8 cellular contexts compared by ENCODE assay signal in genomic region chr19:48637449-48637947, GRCh38. TPM values are rescaled to one million over a fixed set of nuclear protein-coding genes. Genes with fewer than 3 reads are reported as not detected.
DNase-seq lines count a peak whose midpoint lies in the region; ATAC-seq and TF ChIP-seq lines count a peak whose summit lies in the region.

No MANE protein-coding gene starts in this region.

- no peak for TF ChIP-seq CTCF in lower leg skin (IDR thresholded peaks at IDR 0.05)

- peaks cover 47% of the 10 kb centered on the region for H3K4me1 Mint-ChIP-seq in activated CD4-positive, alpha-beta memory T cell treated with anti-CD3 and anti-CD28 coated beads for 36 hours (ENCODE audit: low read depth)

- peak; percentile 99 for DNase-seq in CD1c-positive myeloid dendritic cell (ENCODE audit: extremely low spot score)
- DNase-seq in HK-2 (ENCODE audit: unreplicated experiment) = peak; percentile 98
- DNase-seq in NCI-H82 (lab: John Stamatoyannopoulos, UW) = peak; percentile 100
- DNase-seq in activated CD4-positive, alpha-beta memory T cell treated with anti-CD3 and anti-CD28 coated beads for 36 hours = peak; percentile 99
- DNase-seq in dermis microvascular lymphatic vessel endothelial cell (ENCODE audit: low read depth in 2 of 2) = peak; percentile 94 to 98
- peak; percentile 99 to 100 for DNase-seq in lower leg skin (ENCODE audit: low spot score in 2 of 2)
- peak; percentile 98 to 100 for DNase-seq in stimulated activated CD4-positive, alpha-beta T cell treated with anti-CD3 and anti-CD28 coated beads, Interleukin-4, amount 100 ng/mL, for 4 hours

- POLR2A ChIA-PET in activated CD4-positive, alpha-beta memory T cell treated with anti-CD3 and anti-CD28 coated beads for 36 hours (lab: Charles Lee) = interaction anchor here (1.2 kb wide), 1 partner anchor 8 kb away, joined by 3 read pairs; no protein-coding TSS in a partner anchor

- no peaks in the 10 kb centered on the region for H3K27me3 Mint-ChIP-seq in activated CD4-positive, alpha-beta memory T cell treated with anti-CD3 and anti-CD28 coated beads for 36 hours

- intact Hi-C loops in activated CD4-positive, alpha-beta memory T cell treated with anti-CD3 and anti-CD28 coated beads for 36 hours (cut with micrococcal nuclease) = loop anchor here (1.0 kb wide), 1 partner anchor 9 kb away; the partner anchor contains the start of gene CA11
- intact Hi-C loops in lower leg skin (cut with DNase I; ENCODE audit: low total_unique reads) = no loop called here

- H3K36me3 Mint-ChIP-seq in activated CD4-positive, alpha-beta memory T cell treated with anti-CD3 and anti-CD28 coated beads for 36 hours = peaks cover 4% of the 10 kb centered on the region

- WGBS in lower leg skin, 2 donors = 1% methylated on average over 16 to 34 of the region's 38 CpGs

- H3K4me3 Mint-ChIP-seq in activated CD4-positive, alpha-beta memory T cell treated with anti-CD3 and anti-CD28 coated beads for 36 hours = peak overlapping the region; percentile 87

- CTCF ChIA-PET in activated CD4-positive, alpha-beta memory T cell treated with anti-CD3 and anti-CD28 coated beads for 36 hours (lab: Charles Lee) = no interaction called here

- no peaks in the 10 kb centered on the region for H3K9me3 Mint-ChIP-seq in activated CD4-positive, alpha-beta memory T cell treated with anti-CD3 and anti-CD28 coated beads for 36 hours

- peak overlapping the region; percentile 98 for H3K27ac Mint-ChIP-seq in activated CD4-positive, alpha-beta memory T cell treated with anti-CD3 and anti-CD28 coated beads for 36 hours

- peak overlapping the region; percentile 59 for H3K4me3 ChIP-seq in lower leg skin (ENCODE audit: low read depth, poor library complexity, severe bottlenecking)

- ATAC-seq in GM19455 (IDR thresholded peaks at IDR 0.05; ENCODE audit: unreplicated experiment) = peak; percentile 67

- TF ChIP-seq POLR2A in lower leg skin (IDR thresholded peaks at IDR 0.05) = no peak

RNA-seq across cellular contexts. Expression of gene DBP, which starts 0.3 kb away (rescaled TPM):
- 10 to 100 TPM in 1 of 2 experiments, 1 to 10 TPM in 1; 8.3 to 10.4 TPM for total RNA-seq in activated CD4-positive, alpha-beta memory T cell treated with anti-CD3 and anti-CD28 coated beads for 36 hours
- total RNA-seq in dermis microvascular lymphatic vessel endothelial cell (1.4 and 2.8 TPM in 2 replicates), lower leg skin (10 to 100 TPM; 21.1 to 41.6 (median 24.8) TPM)

RNA-seq across cellular contexts. Expression of gene CA11, which starts 8.5 kb away (rescaled TPM):
- 10 to 100 TPM; 12.7 to 15.9 TPM for total RNA-seq in activated CD4-positive, alpha-beta memory T cell treated with anti-CD3 and anti-CD28 coated beads for 36 hours
- 2.6 and 4.6 TPM in 2 replicates for total RNA-seq in dermis microvascular lymphatic vessel endothelial cell
- total RNA-seq in lower leg skin = 10 to 100 TPM in 3 of 4 donors, 1 to 10 TPM in 1; 7.3 to 37.5 (median 10.3) TPM

RNA-seq across cellular contexts. Expression of gene SPHK2, which starts 18.2 kb away (rescaled TPM):
- 10 to 100 TPM; 24.1 to 24.6 TPM for total RNA-seq in activated CD4-positive, alpha-beta memory T cell treated with anti-CD3 and anti-CD28 coated beads for 36 hours
- total RNA-seq in dermis microvascular lymphatic vessel endothelial cell (3.9 and 6.3 TPM in 2 replicates), lower leg skin (1 to 10 TPM; 2.2 to 8.8 (median 6.1) TPM)

RNA-seq across cellular contexts. Expression of gene RPL18, which starts 18.5 kb away (rescaled TPM):
- 1,000 to 10,000 TPM; 2,095 to 2,140 TPM for total RNA-seq in activated CD4-positive, alpha-beta memory T cell treated with anti-CD3 and anti-CD28 coated beads for 36 hours
- total RNA-seq in dermis microvascular lymphatic vessel endothelial cell (1,899 and 2,423 TPM in 2 replicates), lower leg skin (1,000 to 10,000 TPM; 3,252 to 5,828 (median 3,870) TPM)

RNA-seq across cellular contexts. Expression of gene FAM83E, which starts 22.6 kb away (rescaled TPM):
- total RNA-seq in activated CD4-positive, alpha-beta memory T cell treated with anti-CD3 and anti-CD28 coated beads for 36 hours = 1 to 10 TPM; 2.2 to 2.4 TPM
- total RNA-seq in dermis microvascular lymphatic vessel endothelial cell = 0.25 and 0.26 TPM in 2 replicates
- 1 to 10 TPM in 2 of 4 donors, under 1 TPM in 2; 0.53 to 8.2 (median 3.8) TPM for total RNA-seq in lower leg skin

Comparison
In these comparisons a context has a peak if more than half of its experiments do, and no peak if none do; other contexts are left out.
1. Peak in every context shown above with its lines: DNase-seq, ATAC-seq and H3K4me3 ChIP-seq.